10 cellular contexts compared by ENCODE assay signal in the genomic region with DNA sequence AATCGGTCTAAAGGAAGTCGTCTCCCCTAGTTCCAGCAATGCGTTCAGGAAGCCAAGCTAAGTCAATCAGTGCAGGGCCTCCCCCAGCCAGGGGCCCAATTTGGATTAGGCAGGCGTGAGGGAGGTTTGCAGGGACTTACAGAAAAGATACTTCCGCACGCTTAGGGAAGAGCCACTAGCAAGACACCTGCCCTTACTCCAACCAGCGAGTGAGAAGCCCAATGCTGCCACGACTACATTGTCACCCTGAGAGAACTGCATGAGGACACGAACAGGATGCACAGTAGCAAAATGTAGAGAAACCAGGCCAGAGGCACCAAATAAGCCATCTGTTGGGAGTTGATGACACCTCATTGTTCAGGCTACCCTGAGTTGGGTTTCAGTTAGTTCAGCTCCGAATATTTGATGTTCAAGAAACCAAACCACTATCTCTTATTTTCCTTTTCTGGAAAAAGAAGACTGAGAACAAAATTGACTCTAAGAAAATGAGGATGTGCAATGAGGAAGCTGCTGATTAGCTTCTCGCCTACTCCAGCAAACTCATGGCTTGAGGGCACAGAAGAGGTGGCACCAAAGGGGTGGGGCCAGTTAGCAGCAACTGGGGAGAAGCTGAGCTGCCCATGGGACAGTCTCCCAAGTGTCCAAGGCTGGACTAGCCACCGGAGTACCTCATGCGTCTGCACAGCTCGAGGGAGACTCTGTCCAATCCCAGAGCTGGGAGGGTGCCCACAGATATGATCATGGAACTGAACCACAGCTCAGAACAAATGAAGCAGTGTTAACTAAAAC. TPM values are rescaled to one million over a fixed set of nuclear protein-coding genes. Genes with fewer than 3 reads are reported as not detected.
DNase-seq lines count a peak whose midpoint lies in the region; ATAC-seq and TF ChIP-seq lines count a peak whose summit lies in the region.
"Had no signal": no experiment of that assay in that cellular context is flagged by ENCODE, and none has a peak within 500 bp of the region (broad histone marks: within the 10 kb centered on the region; RNA-seq: fewer than 3 reads in every experiment).

No MANE protein-coding gene starts in this region.

- H3K4me1 Mint-ChIP-seq in CD4-positive, alpha-beta T cell (ENCODE audit: low read depth), result peaks cover 89% of the 10 kb centered on the region
- H3K4me1 Mint-ChIP-seq in central memory CD8-positive, alpha-beta T cell, result peaks cover 90% of the 10 kb centered on the region
- H3K4me1 Mint-ChIP-seq in naive thymus-derived CD8-positive, alpha-beta T cell, result peaks cover 37 to 95% (median 89%) of the 10 kb centered on the region in 4 donors
- peaks cover 17% of the 10 kb centered on the region for H3K4me1 Mint-ChIP-seq in GM23338

- H3K4me3 ChIP-seq in GM23248 (no peak overlapping the region), GM23338 (no peak overlapping the region)
- H3K4me3 ChIP-seq: mucosa of descending colon had no signal

- in situ Hi-C loops in GM23248 (cut with MboI), result no loop called here

- H3K27me3 ChIP-seq in CD4-positive, alpha-beta T cell (ENCODE audit: control insufficient read depth, insufficient read depth, low read length), result no peaks in the 10 kb centered on the region
- H3K27me3 ChIP-seq in GM23248 (replicated peaks; ENCODE audit: insufficient read depth) (no peaks in the 10 kb centered on the region), GM23338 (ENCODE audit: insufficient read depth) (no peaks in the 10 kb centered on the region)

- H3K79me2 ChIP-seq in GM23248 (ENCODE audit: insufficient read depth), result no peaks in the 10 kb centered on the region
- H3K79me2 ChIP-seq in GM23338 (replicated peaks; ENCODE audit: insufficient read depth), result no peaks in the 10 kb centered on the region

- H3K9me3 Mint-ChIP-seq in CD4-positive, alpha-beta T cell, result no peaks in the 10 kb centered on the region
- H3K9me3 Mint-ChIP-seq in central memory CD8-positive, alpha-beta T cell, result no peaks in the 10 kb centered on the region
- no peaks in the 10 kb centered on the region for H3K9me3 Mint-ChIP-seq in naive thymus-derived CD8-positive, alpha-beta T cell
- H3K9me3 Mint-ChIP-seq in GM23338, result no peaks in the 10 kb centered on the region

- intact Hi-C loops in CD4-positive, alpha-beta T cell (cut with DNase I, micrococcal nuclease), result no loop called here

- H3K9me3 ChIP-seq in CD4-positive, alpha-beta T cell (ENCODE audit: control insufficient read depth, low read length), result no peaks in the 10 kb centered on the region
- H3K9me3 ChIP-seq in GM23248 (ENCODE audit: low read depth), result no peaks in the 10 kb centered on the region
- H3K9me3 ChIP-seq: mucosa of descending colon had no signal

- no peak for ATAC-seq in CD4-positive, alpha-beta T cell (ENCODE audit: poor library complexity)
- ATAC-seq in central memory CD8-positive, alpha-beta T cell (replicated peaks; ENCODE audit: extremely low read depth, poor library complexity, severe bottlenecking), result no peak
- ATAC-seq in naive thymus-derived CD8-positive, alpha-beta T cell, result no peak
- no peak for ATAC-seq in HG02588 (IDR thresholded peaks at IDR 0.05; ENCODE audit: unreplicated experiment)
- ATAC-seq in GM23338, result no peak
- ATAC-seq: mucosa of descending colon had no signal

- peak overlapping the region; percentile 58 for H3K4me3 Mint-ChIP-seq in CD4-positive, alpha-beta T cell
- peak overlapping the region; percentile 73 for H3K4me3 Mint-ChIP-seq in central memory CD8-positive, alpha-beta T cell
- H3K4me3 Mint-ChIP-seq in naive thymus-derived CD8-positive, alpha-beta T cell, result peak overlapping the region; percentile 8 to 74 (median 50)
- H3K4me3 Mint-ChIP-seq in GM23338, result no peak overlapping the region

- no peaks in the 10 kb centered on the region for H4K20me1 ChIP-seq in GM23248 (ENCODE audit: insufficient read depth)
- H4K20me1 ChIP-seq in GM23338 (replicated peaks; ENCODE audit: insufficient read depth), result no peaks in the 10 kb centered on the region

- no peak for TF ChIP-seq CTCF in CD4-positive, alpha-beta T cell (IDR thresholded peaks at IDR 0.05)
- TF ChIP-seq CTCF in GM23338 (conservative IDR thresholded peaks at IDR 0.05; ENCODE audit: low read depth in 2 of 2), result no peak

- peaks cover 7% of the 10 kb centered on the region; the same call in 1 of the 2 replicates for H3F3A ChIP-seq in GM23248 (ENCODE audit: insufficient read depth)
- H3F3A ChIP-seq in GM23338 (replicated peaks; ENCODE audit: low read depth), result no peaks in the 10 kb centered on the region

- no peak for DNase-seq in CD4-positive, alpha-beta T cell
- peak; percentile 48 for DNase-seq in NOMO-1 treated with dmso at 0.1 percent for 144 hours (lab: John Stamatoyannopoulos, UW; ENCODE audit: unreplicated experiment)
- no peak for DNase-seq in central memory CD8-positive, alpha-beta T cell (ENCODE audit: low spot score in 2 of 2)
- no peak for DNase-seq in naive thymus-derived CD8-positive, alpha-beta T cell
- no peak for DNase-seq in GM23248
- DNase-seq in SW480 (ENCODE audit: low spot score), result no peak
- no peak for DNase-seq in GM23338 (ENCODE audit: low spot score)
- DNase-seq: DMS79, mucosa of descending colon had no signal

- peak overlapping the region; percentile 93 for H3K27ac Mint-ChIP-seq in CD4-positive, alpha-beta T cell
- peak overlapping the region; percentile 90 for H3K27ac Mint-ChIP-seq in central memory CD8-positive, alpha-beta T cell (ENCODE audit: low read depth)
- H3K27ac Mint-ChIP-seq in naive thymus-derived CD8-positive, alpha-beta T cell, result peak overlapping the region in 8 of 10 donors; percentile 16 to 98 (median 80)
- H3K27ac Mint-ChIP-seq in GM23338, result no peak overlapping the region

- CTCF ChIA-PET in CD4-positive, alpha-beta T cell (lab: Charles Lee), result interaction anchor here (1.0 to 3.8 kb wide), 4 partner anchors 9 to 88 kb away, joined by 3 to 20 read pairs (median 10); partner anchors contain the start of gene CKLF

- H3K4me2 ChIP-seq in GM23248 (ENCODE audit: unreplicated experiment), result no peak overlapping the region
- H3K4me2 ChIP-seq in GM23338, result no peak overlapping the region

- H3K36me3 Mint-ChIP-seq in CD4-positive, alpha-beta T cell (ENCODE audit: low read depth), result no peaks in the 10 kb centered on the region
- peaks cover 16% of the 10 kb centered on the region for H3K36me3 Mint-ChIP-seq in central memory CD8-positive, alpha-beta T cell (ENCODE audit: insufficient read depth)
- no peaks in the 10 kb centered on the region for H3K36me3 Mint-ChIP-seq in naive thymus-derived CD8-positive, alpha-beta T cell
- H3K36me3 Mint-ChIP-seq in GM23338 (ENCODE audit: low read depth), result peaks cover 5% of the 10 kb centered on the region; the same call in 2 of the 3 replicates

- 95% methylated on average over 13 to 14 of the region's 14 CpGs for WGBS in GM23248 (ENCODE audit: low coverage in 1 of 2, low lambda C conversion rate in 2 of 2, missing lambda C conversion rate in 2 of 2), 2 experiments

- no peaks in the 10 kb centered on the region for H3K27me3 Mint-ChIP-seq in CD4-positive, alpha-beta T cell
- H3K27me3 Mint-ChIP-seq in central memory CD8-positive, alpha-beta T cell, result no peaks in the 10 kb centered on the region
- no peaks in the 10 kb centered on the region for H3K27me3 Mint-ChIP-seq in naive thymus-derived CD8-positive, alpha-beta T cell
- peaks cover 6% of the 10 kb centered on the region for H3K27me3 Mint-ChIP-seq in GM23338 (ENCODE audit: insufficient read depth, low read depth, poor library complexity)

- H2AFZ ChIP-seq in GM23248 (no peak overlapping the region), GM23338 (no peak overlapping the region)

- peak overlapping the region; percentile 49 for H3K27ac ChIP-seq in CD4-positive, alpha-beta T cell (ENCODE audit: low read depth, low read length)
- H3K27ac ChIP-seq in GM23248, result no peak overlapping the region
- no peak overlapping the region for H3K27ac ChIP-seq in GM23338 (ENCODE audit: low read depth)

- H3K9ac ChIP-seq in GM23248, result no peak overlapping the region

- H3K36me3 ChIP-seq in GM23248 (ENCODE audit: low read depth), result no peaks in the 10 kb centered on the region
- H3K36me3 ChIP-seq in GM23338 (ENCODE audit: insufficient read depth), result no peaks in the 10 kb centered on the region

- POLR2A ChIA-PET in CD4-positive, alpha-beta T cell (lab: Charles Lee), result interaction anchor here (0.8 to 6.5 kb wide), 5 partner anchors 8 to 112 kb away, joined by 3 to 124 read pairs (median 3); partner anchors contain the start of genes CKLF and TK2
- POLR2A ChIA-PET in naive thymus-derived CD8-positive, alpha-beta T cell (lab: Charles Lee), result interaction anchor here (0.6 to 18.3 kb wide), 5 partner anchors 9 to 67 kb away, joined by 3 to 213 read pairs (median 3); partner anchors contain the start of genes CKLF and TK2

- H3K9me2 ChIP-seq in GM23248 (ENCODE audit: insufficient read depth) (no peaks in the 10 kb centered on the region), GM23338 (ENCODE audit: insufficient read depth) (no peaks in the 10 kb centered on the region)

- H3K4me1 ChIP-seq in GM23248 (ENCODE audit: insufficient read depth), result peaks cover 35% of the 10 kb centered on the region
- H3K4me1 ChIP-seq in GM23338 (ENCODE audit: insufficient read depth), result no peaks in the 10 kb centered on the region

RNA-seq across cellular contexts. Expression of gene TK2, which starts 29.3 kb away (rescaled TPM):
- total RNA-seq in CD4-positive, alpha-beta T cell, result 1 to 10 TPM; 3.6 to 5.1 TPM
- total RNA-seq in naive thymus-derived CD8-positive, alpha-beta T cell, result 1 to 10 TPM; 6.8 to 8.7 TPM
- polyA plus RNA-seq in naive thymus-derived CD8-positive, alpha-beta T cell, result 1 to 10 TPM; 1.9 to 4.0 (median 2.5) TPM
- 57.5 and 58.8 TPM in 2 replicates for total RNA-seq in GM23248 (2014; rRNA removed; shearing (Covaris generic))
- polyA plus RNA-seq in GM23248 (2016; fragmentation: Nextera tagmentation; extraction: Ambion mirVana) (27.9 and 28.2 TPM in 2 replicates), GM23338 (2016; fragmentation: Nextera tagmentation; extraction: Ambion mirVana) (1.4 and 1.8 TPM in 2 replicates)
- total RNA-seq in GM23338 (2014; rRNA removed; shearing (Covaris generic)), result 4.2 and 5.4 TPM in 2 replicates

RNA-seq across cellular contexts. Expression of gene CKLF, which starts 31.8 kb away (rescaled TPM):
- 10 to 100 TPM; 10.6 to 14.1 TPM for total RNA-seq in CD4-positive, alpha-beta T cell
- 10 to 100 TPM; 43.1 to 44.4 TPM for total RNA-seq in naive thymus-derived CD8-positive, alpha-beta T cell
- polyA plus RNA-seq in naive thymus-derived CD8-positive, alpha-beta T cell, result 100 to 1,000 TPM in 2 of 3 donors, 10 to 100 TPM in 1; 99.6 to 179 (median 111) TPM
- 64.2 and 130 TPM in 2 replicates for total RNA-seq in GM23248 (2014; rRNA removed; shearing (Covaris generic))
- polyA plus RNA-seq in GM23248 (2016; fragmentation: Nextera tagmentation; extraction: Ambion mirVana) (107 and 108 TPM in 2 replicates), GM23338 (2016; fragmentation: Nextera tagmentation; extraction: Ambion mirVana) (60.0 and 61.5 TPM in 2 replicates)
- 15.7 and 25.5 TPM in 2 replicates for total RNA-seq in GM23338 (2014; rRNA removed; shearing (Covaris generic))

RNA-seq across cellular contexts. Expression of gene CMTM1, which starts 45.6 kb away (rescaled TPM):
- 1 to 10 TPM in 1 of 2 experiments, under 1 TPM in 1; 0.66 to 1.1 TPM for total RNA-seq in CD4-positive, alpha-beta T cell
- 1 to 10 TPM; 3.5 to 3.9 TPM for total RNA-seq in naive thymus-derived CD8-positive, alpha-beta T cell
- under 1 TPM in 2 of 3 donors, not detected in 1; 0.48 to 0.50 TPM for polyA plus RNA-seq in naive thymus-derived CD8-positive, alpha-beta T cell
- 2.1 and 3.1 TPM in 2 replicates for total RNA-seq in GM23248 (2014; rRNA removed; shearing (Covaris generic))
- polyA plus RNA-seq in GM23248 (2016; fragmentation: Nextera tagmentation; extraction: Ambion mirVana), result 6.0 and 6.8 TPM in 2 replicates
- total RNA-seq in GM23338 (2014; rRNA removed; shearing (Covaris generic)), result 1.4 TPM in 1 of 2 replicates, not detected in the other
- 1.8 and 1.9 TPM in 2 replicates for polyA plus RNA-seq in GM23338 (2016; fragmentation: Nextera tagmentation; extraction: Ambion mirVana)

RNA-seq across cellular contexts. Expression of gene CMTM2, which starts 58.7 kb away (rescaled TPM):
- total RNA-seq in CD4-positive, alpha-beta T cell, result not detected
- total RNA-seq in naive thymus-derived CD8-positive, alpha-beta T cell, result under 1 TPM in 1 of 2 experiments, not detected in 1; 0.58 TPM
- under 1 TPM in 1 of 3 donors, not detected in 2; 0.18 TPM for polyA plus RNA-seq in naive thymus-derived CD8-positive, alpha-beta T cell
- not detected in 2 replicates for total RNA-seq in GM23248 (2014; rRNA removed; shearing (Covaris generic))
- polyA plus RNA-seq in GM23248 (2016; fragmentation: Nextera tagmentation; extraction: Ambion mirVana), result not detected in 2 replicates
- total RNA-seq in GM23338 (2014; rRNA removed; shearing (Covaris generic)), result not detected in 2 replicates
- not detected in 2 replicates for polyA plus RNA-seq in GM23338 (2016; fragmentation: Nextera tagmentation; extraction: Ambion mirVana)
